ENCODE assay signal across 9 cellular contexts in genomic region chr4:8269535-8270417, GRCh38. TPM values are rescaled to one million over a fixed set of nuclear protein-coding genes. Genes with fewer than 3 reads are reported as not detected.
DNase-seq lines count a peak whose midpoint lies in the region; ATAC-seq and TF ChIP-seq lines count a peak whose summit lies in the region.
"Had no signal": no experiment of that assay in that cellular context is flagged by ENCODE, and none has a peak within 500 bp of the region (broad histone marks: within the 10 kb centered on the region; RNA-seq: fewer than 3 reads in every experiment).

Gene HTRA3, plus strand, starts transcription at chr4:8269754. Its CDS starts 215 bp downstream, at chr4:8269969.

- peaks cover 7% of the 10 kb centered on the region for H3F3A ChIP-seq in neural progenitor cell (ENCODE audit: low read depth)

- no peak for TF ChIP-seq CTCF in BJ (IDR thresholded peaks at IDR 0.05; ENCODE audit: insufficient read depth, low read depth, low read length)
- no peak for TF ChIP-seq CTCF in foreskin fibroblast (IDR thresholded peaks at IDR 0.05; ENCODE audit: low read depth, low read length)
- no peak for TF ChIP-seq CTCF in neural progenitor cell (IDR thresholded peaks at IDR 0.05)

- CTCF ChIA-PET in BJ (lab: Yijun Ruan, JAX) = interaction anchor here (1.1 kb wide), 1 partner anchor 8 kb away, joined by 4 read pairs; no protein-coding TSS in a partner anchor
- CTCF ChIA-PET in activated CD8-positive, alpha-beta memory T cell treated with anti-CD3 and anti-CD28 coated beads, Interleukin-2, amount 10 ng/mL, durations not matched to agents 7 days and 5 days (lab: Charles Lee) = no interaction called here

- H3K27me3 ChIP-seq in BJ (ENCODE audit: control insufficient read depth, insufficient read depth, low read length) = peaks cover 6% of the 10 kb centered on the region; the same call in 1 of the 2 replicates
- H3K27me3 ChIP-seq in neural progenitor cell = peaks cover 38% of the 10 kb centered on the region

- H3K4me3 ChIP-seq in BJ (ENCODE audit: low read depth, low read length) (peak within 1 kb of the TSS; percentile 12), foreskin fibroblast (ENCODE audit: low read depth in 1 of 2, low read length in 2 of 2) (peak within 1 kb of the TSS; percentile 15 to 44), neural progenitor cell (peak within 1 kb of the TSS; percentile 44)

- no peaks in the 10 kb centered on the region for H3K79me2 ChIP-seq in neural progenitor cell (ENCODE audit: low read depth)

- no peaks in the 10 kb centered on the region for H3K36me3 Mint-ChIP-seq in neural progenitor cell
- H3K36me3 Mint-ChIP-seq in activated CD8-positive, alpha-beta memory T cell treated with anti-CD3 and anti-CD28 coated beads, Interleukin-2, amount 10 ng/mL, durations not matched to agents 7 days and 5 days = no peaks in the 10 kb centered on the region
- H3K36me3 Mint-ChIP-seq: IgD-negative memory B cell had no signal

- no peak for ATAC-seq in activated CD8-positive, alpha-beta memory T cell treated with anti-CD3 and anti-CD28 coated beads, Interleukin-2, amount 10 ng/mL, durations not matched to agents 7 days and 5 days
- ATAC-seq in GM21528 (IDR thresholded peaks at IDR 0.05; ENCODE audit: low FRiP score, unreplicated experiment) (no peak), HG03520 (IDR thresholded peaks at IDR 0.05; ENCODE audit: unreplicated experiment) (no peak)

- H3K27ac Mint-ChIP-seq in neural progenitor cell = peak within 1 kb of the TSS; percentile 64
- H3K27ac Mint-ChIP-seq in activated CD8-positive, alpha-beta memory T cell treated with anti-CD3 and anti-CD28 coated beads, Interleukin-2, amount 10 ng/mL, durations not matched to agents 7 days and 5 days = no peak within 1 kb of the TSS
- H3K27ac Mint-ChIP-seq: IgD-negative memory B cell had no signal

- H3K27me3 Mint-ChIP-seq in neural progenitor cell (ENCODE audit: insufficient read depth, low read depth) = peaks cover 44% of the 10 kb centered on the region
- peaks cover 28% of the 10 kb centered on the region for H3K27me3 Mint-ChIP-seq in activated CD8-positive, alpha-beta memory T cell treated with anti-CD3 and anti-CD28 coated beads, Interleukin-2, amount 10 ng/mL, durations not matched to agents 7 days and 5 days

- POLR2A ChIA-PET in BJ (lab: Charles Lee) = no interaction called here

- no peaks in the 10 kb centered on the region for H3K36me3 ChIP-seq in BJ (ENCODE audit: control insufficient read depth, insufficient read depth, low read length)
- no peaks in the 10 kb centered on the region for H3K36me3 ChIP-seq in neural progenitor cell

- H3K9me3 Mint-ChIP-seq in neural progenitor cell = peaks cover 2% of the 10 kb centered on the region
- H3K9me3 Mint-ChIP-seq in activated CD8-positive, alpha-beta memory T cell treated with anti-CD3 and anti-CD28 coated beads, Interleukin-2, amount 10 ng/mL, durations not matched to agents 7 days and 5 days (ENCODE audit: low read depth) = no peaks in the 10 kb centered on the region
- H3K9me3 Mint-ChIP-seq: IgD-negative memory B cell had no signal

- H3K4me3 Mint-ChIP-seq in neural progenitor cell = peak within 1 kb of the TSS; percentile 70
- H3K4me3 Mint-ChIP-seq in activated CD8-positive, alpha-beta memory T cell treated with anti-CD3 and anti-CD28 coated beads, Interleukin-2, amount 10 ng/mL, durations not matched to agents 7 days and 5 days = no peak within 1 kb of the TSS

- peaks cover 8% of the 10 kb centered on the region for H3K4me1 ChIP-seq in neural progenitor cell

- no peak for DNase-seq in BJ (ENCODE audit: low read depth)
- DNase-seq in NOMO-1 treated with dmso at 0.1 percent for 144 hours (lab: John Stamatoyannopoulos, UW; ENCODE audit: unreplicated experiment) = peak; percentile 37
- DNase-seq in foreskin fibroblast = peak in 1 of 2 donors; percentile 41
- peak; percentile 76 for DNase-seq in neural progenitor cell (ENCODE audit: low spot score)
- no peak for DNase-seq in A172 (ENCODE audit: low spot score)
- DNase-seq in activated CD8-positive, alpha-beta memory T cell treated with anti-CD3 and anti-CD28 coated beads, Interleukin-2, amount 10 ng/mL, durations not matched to agents 7 days and 5 days = no peak

- H2AFZ ChIP-seq in neural progenitor cell (replicated peaks) = peak within 1 kb of the TSS; percentile 76

- no peaks in the 10 kb centered on the region for H4K20me1 ChIP-seq in neural progenitor cell (ENCODE audit: low read depth)

- no peak within 1 kb of the TSS for H3K27ac ChIP-seq in neural progenitor cell

- no peak within 1 kb of the TSS for H3K9ac ChIP-seq in neural progenitor cell

- H3K4me1 Mint-ChIP-seq in neural progenitor cell = peaks cover 35% of the 10 kb centered on the region
- H3K4me1 Mint-ChIP-seq in activated CD8-positive, alpha-beta memory T cell treated with anti-CD3 and anti-CD28 coated beads, Interleukin-2, amount 10 ng/mL, durations not matched to agents 7 days and 5 days = peaks cover 1% of the 10 kb centered on the region
- H3K4me1 Mint-ChIP-seq: IgD-negative memory B cell had no signal

- peak within 1 kb of the TSS; percentile 76 for H3K4me2 ChIP-seq in neural progenitor cell

- H3K9me3 ChIP-seq in neural progenitor cell (ENCODE audit: low read depth) = no peaks in the 10 kb centered on the region

RNA-seq across cellular contexts. Expression of gene HTRA3, which starts in this region (rescaled TPM):
- 2.9 and 5.7 TPM in 2 replicates for polyA plus RNA-seq in BJ (2011; rRNA removed)
- polyA minus RNA-seq in BJ (2011; rRNA and poly(A)+ RNA removed) = 1.4 and 2.2 TPM in 2 replicates
- total RNA-seq in neural progenitor cell (ENCODE audit: low replicate concordance) = 1.6 and 2.3 TPM in 2 replicates
- not detected in 2 replicates for total RNA-seq in A172 (2014; rRNA removed; shearing (Covaris generic))
- total RNA-seq in activated CD8-positive, alpha-beta memory T cell treated with anti-CD3 and anti-CD28 coated beads, Interleukin-2, amount 10 ng/mL, durations not matched to agents 7 days and 5 days = not detected
- polyA plus RNA-seq: IgD-negative memory B cell had no signal

Comparison
In these comparisons a context has a peak if more than half of its experiments do, and no peak if none do; other contexts are left out.
1. DNase-seq: peak in NOMO-1 treated with dmso at 0.1 percent for 144 hours (single experiment) and neural progenitor cell (single experiment); none in BJ (single experiment), A172 (single experiment) and activated CD8-positive, alpha-beta memory T cell treated with anti-CD3 and anti-CD28 coated beads, Interleukin-2, amount 10 ng/mL, durations not matched to agents 7 days and 5 days (single experiment).
2. Peak in every context shown above with its lines, with median percentiles within 50 percentile points of each other: H3K4me3 ChIP-seq.